Comparison of ENCODE assay signal across 8 cellular contexts in the genomic region with DNA sequence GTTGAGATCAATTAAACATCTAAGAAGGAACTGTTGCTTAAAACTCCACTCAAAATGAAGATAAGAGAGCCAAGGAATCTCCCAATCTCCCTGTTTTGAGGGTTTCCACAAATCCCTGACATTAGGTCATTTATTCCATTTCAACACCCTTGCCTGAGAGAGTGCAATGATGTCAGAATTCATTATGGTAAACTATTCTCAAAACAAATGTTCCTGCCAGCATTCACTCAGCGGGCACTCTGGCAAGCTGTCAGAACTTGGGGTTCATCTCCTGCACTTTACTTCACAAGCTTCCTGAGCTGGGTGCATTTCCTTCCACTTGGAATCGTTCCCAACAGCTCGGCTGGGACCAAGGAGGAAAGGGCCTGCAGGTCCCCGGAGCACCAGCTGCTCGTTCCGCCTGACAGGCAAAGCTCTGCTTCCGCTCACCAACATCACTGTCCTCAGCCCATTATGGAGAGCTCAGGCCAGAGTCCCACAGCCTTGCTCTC.
DNase-seq lines count a peak whose midpoint lies in the region; ATAC-seq, FAIRE-seq and TF ChIP-seq lines count a peak whose summit lies in the region.

No MANE protein-coding gene starts in this region.

- H3K79me2 ChIP-seq in HepG2 (ENCODE audit: insufficient read depth, low read length) = no peaks in the 10 kb centered on the region

- H3K4me3 Mint-ChIP-seq in activated T-helper 2 cell treated with anti-CD3 and anti-CD28 coated beads, Interferon-gamma antibody, Interleukin-2, Interleukin-4, amounts not matched to agents 10 μg/mL and 5 μg/mL and 100 μg/mL, durations not matched to agents 14 hours and 24 hours and 36 hours (ENCODE audit: low read depth) = no peak overlapping the region

- CTCF ChIA-PET in HepG2 (lab: Yijun Ruan, JAX; ENCODE audit: low intra/inter-chr PET ratio, low total read pairs) = interaction anchor here (1.1 to 2.1 kb wide), 3 partner anchors 299 to 397 kb away, joined by 4 to 44 read pairs (median 9); no protein-coding TSS in a partner anchor

- no peak overlapping the region for H3K4me2 ChIP-seq in HepG2 (ENCODE audit: low read depth, low read length)

- intact Hi-C loops in right lobe of liver (cut with DNase I) (no loop called here), HepG2 (cut with micrococcal nuclease; ENCODE audit: unreplicated experiment) (no loop called here)
- intact Hi-C loops in activated T-helper 2 cell treated with anti-CD3 and anti-CD28 coated beads, Interferon-gamma antibody, Interleukin-2, Interleukin-4, amounts not matched to agents 10 μg/mL and 5 μg/mL and 100 μg/mL, durations not matched to agents 14 hours and 24 hours and 36 hours (cut with micrococcal nuclease) = no loop called here

- peak; percentile 23 to 52 (median 36) for ATAC-seq in right lobe of liver
- ATAC-seq in HepG2 = no peak
- ATAC-seq in HG03135 (IDR thresholded peaks at IDR 0.05; ENCODE audit: unreplicated experiment) = no peak
- no peak for ATAC-seq in HG03045 (IDR thresholded peaks at IDR 0.05; ENCODE audit: unreplicated experiment)

- DNase-seq in right lobe of liver (peak in 2 of 3 donors; percentile 32 to 61), HepG2 (ENCODE audit: low spot score) (no peak), dermis microvascular lymphatic vessel endothelial cell (ENCODE audit: low read depth in 2 of 2) (peak; percentile 65 to 73), midbrain (lab: John Stamatoyannopoulos, UW) (peak; percentile 86), hepatic stellate cell (ENCODE audit: low spot score) (no peak)
- no peak for DNase-seq in activated T-helper 2 cell treated with anti-CD3 and anti-CD28 coated beads, Interferon-gamma antibody, Interleukin-2, Interleukin-4, amounts not matched to agents 10 μg/mL and 5 μg/mL and 100 μg/mL, durations not matched to agents 14 hours and 24 hours and 36 hours (ENCODE audit: low spot score)

- H3K4me3 ChIP-seq in right lobe of liver = no peak overlapping the region
- H3K4me3 ChIP-seq in HepG2 (replicated peaks in 1 of 3; ENCODE audit: insufficient read depth in 1 of 3, low read depth in 2 of 3, low read length in 3 of 3) = no peak overlapping the region

- no peak overlapping the region for H3K9ac ChIP-seq in HepG2 (ENCODE audit: insufficient read depth, low read depth, low read length)

- TF ChIP-seq CTCF in right lobe of liver (IDR thresholded peaks at IDR 0.05) = no peak
- no peak for TF ChIP-seq CTCF in HepG2 (CRISPR knock-in tag; IDR thresholded peaks at IDR 0.05)

- no peaks in the 10 kb centered on the region for H3K27me3 Mint-ChIP-seq in activated T-helper 2 cell treated with anti-CD3 and anti-CD28 coated beads, Interferon-gamma antibody, Interleukin-2, Interleukin-4, amounts not matched to agents 10 μg/mL and 5 μg/mL and 100 μg/mL, durations not matched to agents 14 hours and 24 hours and 36 hours (ENCODE audit: low read depth)

- TF ChIP-seq RAD21 in HepG2 (CRISPR knock-in tag; IDR thresholded peaks at IDR 0.05) = no peak

- POLR2A ChIA-PET in HepG2 (lab: Yijun Ruan, JAX) = no interaction called here

- no peak overlapping the region for H2AFZ ChIP-seq in HepG2 (ENCODE audit: low read length)

- H3K36me3 Mint-ChIP-seq in activated T-helper 2 cell treated with anti-CD3 and anti-CD28 coated beads, Interferon-gamma antibody, Interleukin-2, Interleukin-4, amounts not matched to agents 10 μg/mL and 5 μg/mL and 100 μg/mL, durations not matched to agents 14 hours and 24 hours and 36 hours (ENCODE audit: low read depth) = no peaks in the 10 kb centered on the region

- H3K4me1 ChIP-seq in right lobe of liver = peaks cover 0 to 16% (median 0%) of the 10 kb centered on the region in 4 donors
- no peaks in the 10 kb centered on the region for H3K4me1 ChIP-seq in HepG2 (ENCODE audit: insufficient read depth, low read length)

- in situ Hi-C loops in HepG2 (cut with HindIII; ENCODE audit: extremely low pct_ligation_motif_present, low pct_unique_long_range_greater_than_20kb) = loop anchor here (5.0 to 10.0 kb wide), 2 partner anchors 294 to 396 kb away; no protein-coding TSS in a partner anchor

- no peaks in the 10 kb centered on the region for H4K20me1 ChIP-seq in HepG2 (ENCODE audit: insufficient read depth, low read length)

- H3K9me3 ChIP-seq in right lobe of liver = no peaks in the 10 kb centered on the region
- H3K9me3 ChIP-seq in HepG2 (ENCODE audit: low read length) = no peaks in the 10 kb centered on the region

- H3K27ac ChIP-seq in right lobe of liver = peak overlapping the region in 1 of 3 donors; percentile 2
- no peak overlapping the region for H3K27ac ChIP-seq in HepG2 (ENCODE audit: extremely low read length, insufficient read depth, low read length)

- no peak for TF ChIP-seq POLR2A in right lobe of liver (IDR thresholded peaks at IDR 0.05)
- no peak for TF ChIP-seq POLR2A in HepG2 (IDR thresholded peaks at IDR 0.05; ENCODE audit: insufficient read depth in 1 of 2, low read depth in 2 of 2, low read length in 2 of 2)

- no peak for FAIRE-seq in HepG2 (lab: Jason Lieb, UNC)

- H3K9me3 Mint-ChIP-seq in activated T-helper 2 cell treated with anti-CD3 and anti-CD28 coated beads, Interferon-gamma antibody, Interleukin-2, Interleukin-4, amounts not matched to agents 10 μg/mL and 5 μg/mL and 100 μg/mL, durations not matched to agents 14 hours and 24 hours and 36 hours = no peaks in the 10 kb centered on the region

- no peak for TF ChIP-seq EP300 in HepG2 (IDR thresholded peaks at IDR 0.05; ENCODE audit: low read depth in 2 of 2, low read length in 2 of 2)
- no peak for TF ChIP-seq EP300 in HepG2 (CRISPR knock-in tag; IDR thresholded peaks at IDR 0.05; ENCODE audit: borderline replicate concordance)

- H3K36me3 ChIP-seq in right lobe of liver (peaks cover 0 to 3% (median 0%) of the 10 kb centered on the region in 4 donors), HepG2 (replicated peaks in 1 of 2; ENCODE audit: control insufficient read depth in 1 of 2, insufficient read depth in 2 of 2, low read length in 2 of 2) (no peaks in the 10 kb centered on the region)

- H3K27me3 ChIP-seq in right lobe of liver (no peaks in the 10 kb centered on the region), HepG2 (ENCODE audit: control insufficient read depth in 1 of 2, insufficient read depth in 2 of 2, low read length in 2 of 2) (no peaks in the 10 kb centered on the region)

- H3K27ac Mint-ChIP-seq in activated T-helper 2 cell treated with anti-CD3 and anti-CD28 coated beads, Interferon-gamma antibody, Interleukin-2, Interleukin-4, amounts not matched to agents 10 μg/mL and 5 μg/mL and 100 μg/mL, durations not matched to agents 14 hours and 24 hours and 36 hours = no peak overlapping the region

- BruUV-seq in HepG2 (replicated peaks; lab: Mats Ljungman, UMichigan) = no TSS peak

- WGBS in right lobe of liver (ENCODE audit: insufficient coverage, low coverage, low lambda C conversion rate, missing lambda C conversion rate) = 24% methylated on average over 4 of the region's 7 CpGs
- WGBS in HepG2 (ENCODE audit: low lambda C conversion rate) = 49% methylated on average over 6 of the region's 7 CpGs

- H3K4me1 Mint-ChIP-seq in activated T-helper 2 cell treated with anti-CD3 and anti-CD28 coated beads, Interferon-gamma antibody, Interleukin-2, Interleukin-4, amounts not matched to agents 10 μg/mL and 5 μg/mL and 100 μg/mL, durations not matched to agents 14 hours and 24 hours and 36 hours (ENCODE audit: low read depth) = peaks cover 3% of the 10 kb centered on the region

TF ChIP-seq in HepG2, 621 proteins besides CTCF, POLR2A, EP300 and RAD21 (continues in another document):
- TF ChIP-seq HHEX (CRISPR knock-in tag; IDR thresholded peaks at IDR 0.05) (no peak), ZNF138 (CRISPR knock-in tag; IDR thresholded peaks at IDR 0.05; ENCODE audit: low read depth) (no peak), ZNF354B (CRISPR knock-in tag; IDR thresholded peaks at IDR 0.05) (no peak), PAX8 (CRISPR knock-in tag; IDR thresholded peaks at IDR 0.05; ENCODE audit: borderline replicate concordance) (no peak), ZNF660 (CRISPR knock-in tag; IDR thresholded peaks at IDR 0.05; ENCODE audit: borderline replicate concordance, low read depth) (no peak), GPBP1L1 (CRISPR knock-in tag; IDR thresholded peaks at IDR 0.05) (no peak), ZNF780A (CRISPR knock-in tag; IDR thresholded peaks at IDR 0.05) (no peak), TMF1 (CRISPR knock-in tag; IDR thresholded peaks at IDR 0.05; ENCODE audit: low read depth) (no peak), IRF2 (CRISPR knock-in tag; IDR thresholded peaks at IDR 0.05) (no peak), KLF12 (CRISPR knock-in tag; IDR thresholded peaks at IDR 0.05; ENCODE audit: borderline replicate concordance) (no peak)
- TF ChIP-seq, protein P1, sequence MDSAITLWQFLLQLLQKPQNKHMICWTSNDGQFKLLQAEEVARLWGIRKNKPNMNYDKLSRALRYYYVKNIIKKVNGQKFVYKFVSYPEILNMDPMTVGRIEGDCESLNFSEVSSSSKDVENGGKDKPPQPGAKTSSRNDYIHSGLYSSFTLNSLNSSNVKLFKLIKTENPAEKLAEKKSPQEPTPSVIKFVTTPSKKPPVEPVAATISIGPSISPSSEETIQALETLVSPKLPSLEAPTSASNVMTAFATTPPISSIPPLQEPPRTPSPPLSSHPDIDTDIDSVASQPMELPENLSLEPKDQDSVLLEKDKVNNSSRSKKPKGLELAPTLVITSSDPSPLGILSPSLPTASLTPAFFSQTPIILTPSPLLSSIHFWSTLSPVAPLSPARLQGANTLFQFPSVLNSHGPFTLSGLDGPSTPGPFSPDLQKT (CRISPR knock-in tag; IDR thresholded peaks at IDR 0.05; ENCODE audit: borderline replicate concordance) = no peak

Comparison
In these comparisons a context has a peak if more than half of its experiments do, and no peak if none do; other contexts are left out.
1. ATAC-seq: peak in right lobe of liver (4 of 4); none in HepG2 (single experiment), HG03135 (single experiment) and HG03045 (single experiment).
2. DNase-seq: peak in right lobe of liver (2 of 3), dermis microvascular lymphatic vessel endothelial cell (2 of 2) and midbrain (single experiment); none in HepG2 (single experiment), hepatic stellate cell (single experiment) and activated T-helper 2 cell treated with anti-CD3 and anti-CD28 coated beads, Interferon-gamma antibody, Interleukin-2, Interleukin-4, amounts not matched to agents 10 μg/mL and 5 μg/mL and 100 μg/mL, durations not matched to agents 14 hours and 24 hours and 36 hours (single experiment).